ENCODE assay signal across 21 cellular contexts in the genomic region with DNA sequence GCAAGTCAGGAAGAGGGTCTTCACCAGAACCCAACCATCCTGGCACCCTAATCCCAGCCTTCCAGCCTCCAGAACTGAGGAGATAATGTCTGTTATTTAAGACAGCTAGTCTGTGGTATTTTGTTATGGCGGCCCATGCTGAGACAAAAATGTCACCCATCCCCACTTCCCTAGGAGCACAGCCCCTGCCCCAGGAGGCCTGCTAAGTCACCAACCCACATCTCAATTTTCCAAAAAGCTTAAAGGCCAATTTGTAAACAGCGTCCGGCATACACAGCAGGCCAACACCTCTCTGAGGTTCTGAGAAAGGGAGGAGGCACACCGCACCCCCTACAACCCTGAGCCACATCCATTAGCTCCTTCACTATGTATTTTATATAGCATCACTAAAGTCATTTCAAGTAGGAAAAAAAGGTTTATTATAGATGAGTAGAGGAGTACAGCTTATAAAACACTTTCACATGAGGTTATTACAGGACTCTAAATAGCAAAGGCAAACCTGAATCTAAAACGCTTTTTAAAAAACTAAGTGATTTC. TPM values are rescaled to one million over a fixed set of nuclear protein-coding genes. Genes with fewer than 3 reads are reported as not detected.
DNase-seq lines count a peak whose midpoint lies in the region; ATAC-seq, FAIRE-seq and TF ChIP-seq lines count a peak whose summit lies in the region.
"Had no signal": no experiment of that assay in that cellular context is flagged by ENCODE, and none has a peak within 500 bp of the region (broad histone marks: within the 10 kb centered on the region; RNA-seq: fewer than 3 reads in every experiment).

No MANE protein-coding gene starts in this region.

- H2AFZ ChIP-seq in H1 (ENCODE audit: low read length) (no peak overlapping the region), PC-3 (ENCODE audit: low read length) (no peak overlapping the region)

- no peaks in the 10 kb centered on the region for H3K23me2 ChIP-seq in H1 (ENCODE audit: low read depth, low read length)

- H3K9me3 Mint-ChIP-seq in CD4-positive, alpha-beta T cell: no peaks in the 10 kb centered on the region
- H3K9me3 Mint-ChIP-seq in nephron progenitor cell: no peaks in the 10 kb centered on the region
- H3K9me3 Mint-ChIP-seq in activated T-cell treated with anti-CD3 and anti-CD28 coated beads, Interleukin-2, amount 50 U/mL, for 4 hours: no peaks in the 10 kb centered on the region
- H3K9me3 Mint-ChIP-seq: IgD-negative memory B cell had no signal

- H3K79me2 ChIP-seq in H1 (ENCODE audit: control insufficient read depth in 1 of 2, insufficient read depth in 2 of 2, low read length in 2 of 2): peaks cover 12 to 96% of the 10 kb centered on the region in 2 experiments
- peaks cover 99% of the 10 kb centered on the region for H3K79me2 ChIP-seq in PC-3 (ENCODE audit: low read length)

- H3K4me2 ChIP-seq in H1 (ENCODE audit: insufficient read depth in 1 of 2, low read depth in 2 of 2, low read length in 2 of 2): no peak overlapping the region
- no peak overlapping the region for H3K4me2 ChIP-seq in PC-3 (ENCODE audit: low read length)
- H3K4me2 ChIP-seq: A549 had no signal

- no peak overlapping the region for H3K23ac ChIP-seq in H1 (ENCODE audit: insufficient read length)

- no peak overlapping the region for H3K9ac ChIP-seq in H1 (replicated peaks in 1 of 4; ENCODE audit: extremely low read depth in 1 of 4, low read depth in 3 of 4, low read length in 3 of 4)
- H3K9ac ChIP-seq in PC-3 (ENCODE audit: low read length): no peak overlapping the region
- H3K9ac ChIP-seq: BLaER1 treated with 17β-estradiol and CSF1 and Interleukin-3, amounts not matched to agents 10 nM and 100 nM had no signal

- no peak for FAIRE-seq in H1 (lab: Jason Lieb, UNC)
- FAIRE-seq: A549 had no signal

- H3K4me3 ChIP-seq in H1 (ENCODE audit: extremely low read depth in 1 of 4, insufficient read depth in 2 of 4, low read depth in 3 of 4, low read length in 4 of 4) (no peak overlapping the region), PC-3 (ENCODE audit: low read length) (no peak overlapping the region), BE2C (ENCODE audit: low read depth, low read length) (no peak overlapping the region)
- H3K4me3 ChIP-seq: A549; BLaER1 treated with 17β-estradiol and CSF1 and Interleukin-3, amounts not matched to agents 10 nM and 100 nM had no signal

- no peak overlapping the region for H4K91ac ChIP-seq in H1 (replicated peaks; ENCODE audit: insufficient read length, low read length)

- peaks cover 7 to 29% of the 10 kb centered on the region in 2 experiments for H4K20me1 ChIP-seq in H1 (replicated peaks in 1 of 2; ENCODE audit: control insufficient read depth in 1 of 2, insufficient read depth in 2 of 2, low read length in 2 of 2)
- peaks cover 17% of the 10 kb centered on the region for H4K20me1 ChIP-seq in PC-3 (ENCODE audit: low read length)

- H3K36me3 Mint-ChIP-seq in CD4-positive, alpha-beta T cell (ENCODE audit: low read depth): peaks cover 15% of the 10 kb centered on the region
- H3K36me3 Mint-ChIP-seq in nephron progenitor cell (ENCODE audit: low read depth): peaks cover 26% of the 10 kb centered on the region
- H3K36me3 Mint-ChIP-seq in activated T-cell treated with anti-CD3 and anti-CD28 coated beads, Interleukin-2, amount 50 U/mL, for 4 hours (ENCODE audit: insufficient read depth): peaks cover 13% of the 10 kb centered on the region

- no peak overlapping the region for H3K27ac ChIP-seq in CD4-positive, alpha-beta T cell (ENCODE audit: low read depth, low read length)
- H3K27ac ChIP-seq in VCaP: peak overlapping the region; percentile 28; the same call in 1 of the 2 replicates
- no peak overlapping the region for H3K27ac ChIP-seq in H1 (ENCODE audit: low read depth, low read length)
- no peak overlapping the region for H3K27ac ChIP-seq in PC-3 (ENCODE audit: low read length)
- H3K27ac ChIP-seq: A549; BLaER1 treated with 17β-estradiol and CSF1 and Interleukin-3, amounts not matched to agents 10 nM and 100 nM; HL-60 had no signal

- H3K56ac ChIP-seq in H1 (replicated peaks; ENCODE audit: insufficient read length, low read depth, low read length): no peak overlapping the region

- CTCF ChIA-PET in CD4-positive, alpha-beta T cell (lab: Charles Lee): interaction anchor here (2.4 kb wide), 1 partner anchor 59 kb away, joined by 7 read pairs; no protein-coding TSS in a partner anchor
- CTCF ChIA-PET in H1 (lab: Charles Lee; ENCODE audit: partially characterized antibody): interaction anchor here (0.5 to 2.4 kb wide), 8 partner anchors 9 to 1927 kb away, joined by 3 to 5 read pairs (median 3); no protein-coding TSS in a partner anchor
- CTCF ChIA-PET in PC-3 (lab: Charles Lee): no interaction called here

- peaks cover 81% of the 10 kb centered on the region for H3K4me1 Mint-ChIP-seq in CD4-positive, alpha-beta T cell (ENCODE audit: low read depth)
- H3K4me1 Mint-ChIP-seq in nephron progenitor cell: peaks cover 83% of the 10 kb centered on the region
- H3K4me1 Mint-ChIP-seq in activated T-cell treated with anti-CD3 and anti-CD28 coated beads, Interleukin-2, amount 50 U/mL, for 4 hours (ENCODE audit: low read depth): peaks cover 69% of the 10 kb centered on the region

- no peaks in the 10 kb centered on the region for H3K9me3 ChIP-seq in CD4-positive, alpha-beta T cell (ENCODE audit: control insufficient read depth, low read length)
- H3K9me3 ChIP-seq in H1 (ENCODE audit: insufficient read depth in 2 of 2, low read depth in 1 of 2, low read length in 1 of 2) (no peaks in the 10 kb centered on the region), PC-3 (ENCODE audit: low read length) (no peaks in the 10 kb centered on the region), BE2C (no peaks in the 10 kb centered on the region)
- H3K9me3 ChIP-seq: A549; BLaER1 treated with 17β-estradiol and CSF1 and Interleukin-3, amounts not matched to agents 10 nM and 100 nM had no signal

- no peak overlapping the region for H2BK120ac ChIP-seq in H1 (replicated peaks; ENCODE audit: low read depth, low read length)

- TF ChIP-seq CTCF in CD4-positive, alpha-beta T cell (IDR thresholded peaks at IDR 0.05): no peak
- TF ChIP-seq CTCF in VCaP (conservative IDR thresholded peaks at IDR 0.05): no peak
- TF ChIP-seq CTCF in H1 (IDR thresholded peaks at IDR 0.05; ENCODE audit: control extremely low read depth in 1 of 3, insufficient read depth in 1 of 3, low read depth in 1 of 3, low read length in 3 of 3): no peak
- TF ChIP-seq CTCF in nephron progenitor cell (IDR thresholded peaks at IDR 0.05): no peak
- TF ChIP-seq CTCF in PC-3 (conservative IDR thresholded peaks at IDR 0.05; ENCODE audit: low read depth, low read length): no peak
- TF ChIP-seq CTCF in BE2C (IDR thresholded peaks at IDR 0.05; ENCODE audit: low read depth, low read length): no peak

- no peak overlapping the region for H4K5ac ChIP-seq in H1 (ENCODE audit: insufficient read length, low read depth, low read length)

- no peak overlapping the region for H3K4ac ChIP-seq in H1 (replicated peaks; ENCODE audit: insufficient read length, low read depth, low read length)

- no peak overlapping the region for H3K4me3 Mint-ChIP-seq in CD4-positive, alpha-beta T cell
- H3K4me3 Mint-ChIP-seq in nephron progenitor cell: no peak overlapping the region
- no peak overlapping the region for H3K4me3 Mint-ChIP-seq in activated T-cell treated with anti-CD3 and anti-CD28 coated beads, Interleukin-2, amount 50 U/mL, for 4 hours
- H3K4me3 Mint-ChIP-seq: IgD-negative memory B cell had no signal

- 88% methylated on average over 5 of the region's 5 CpGs; no CpG with 5 or more reads in 1 of the 2 experiments for WGBS in H1 (ENCODE audit: extremely low coverage in 1 of 2, insufficient coverage in 1 of 2, insufficient read length in 1 of 2, insufficient replicate concordance in 2 of 2, low coverage in 1 of 2, low lambda C conversion rate in 2 of 2, missing lambda C conversion rate in 1 of 2), 2 experiments

- no peaks in the 10 kb centered on the region for H3F3A ChIP-seq in PC-3 (ENCODE audit: low read length, unreplicated experiment)

- no peak overlapping the region for H2AK5ac ChIP-seq in H1 (ENCODE audit: low read depth, low read length)

- H3K27ac Mint-ChIP-seq in CD4-positive, alpha-beta T cell: peak overlapping the region; percentile 58
- peak overlapping the region; percentile 85 for H3K27ac Mint-ChIP-seq in nephron progenitor cell

- no peak overlapping the region for H2BK5ac ChIP-seq in H1 (ENCODE audit: low read depth, low read length)

- H2BK12ac ChIP-seq in H1 (ENCODE audit: low read depth, low read length): 0 out of 2 replicates have a peak overlapping the region, but pooled peaks have one; percentile 12

- H2BK20ac ChIP-seq in H1 (ENCODE audit: low read length): no peak overlapping the region

- no peak for ATAC-seq in CD4-positive, alpha-beta T cell (ENCODE audit: poor library complexity)
- ATAC-seq in PC-3: no peak
- no peak for ATAC-seq in activated T-cell treated with anti-CD3 and anti-CD28 coated beads, Interleukin-2, amount 50 U/mL, for 4 hours

- H3K79me1 ChIP-seq in H1 (ENCODE audit: low read depth, low read length): peaks cover 13% of the 10 kb centered on the region

- H3K4me1 ChIP-seq in H1 (replicated peaks in 1 of 4; ENCODE audit: control insufficient read depth in 3 of 4, insufficient read depth in 4 of 4, low read length in 3 of 4): peaks cover 3 to 6% (median 4%) of the 10 kb centered on the region in 4 experiments; a peak in 6 of 7 replicates
- peaks cover 11% of the 10 kb centered on the region; the same call in 1 of the 2 replicates for H3K4me1 ChIP-seq in PC-3 (ENCODE audit: insufficient read depth, low read length)
- H3K4me1 ChIP-seq in BE2C: peaks cover 15% of the 10 kb centered on the region

- no peak for TF ChIP-seq EP300 in H1 (IDR thresholded peaks at IDR 0.05; ENCODE audit: borderline replicate concordance in 1 of 2, low read depth in 2 of 2, low read length in 2 of 2)

- no peaks in the 10 kb centered on the region for H3K9me2 ChIP-seq in PC-3 (replicated peaks; ENCODE audit: low read length)

- DNase-seq in CD4-positive, alpha-beta T cell: no peak
- DNase-seq in H1 (ENCODE audit: low read depth in 1 of 2, low spot score in 2 of 2) (no peak), nephron progenitor cell (no peak), midbrain (lab: John Stamatoyannopoulos, UW) (no peak), PC-3 (no peak), BE2C (no peak)
- DNase-seq in activated T-cell treated with anti-CD3 and anti-CD28 coated beads, Interleukin-2, amount 50 U/mL, for 4 hours: no peak
- DNase-seq: DMS79 treated with DMSO at 0.1 percent for 48 hours, H7, Karpas-422, NCI-H1436 treated with DMSO at 0.1 percent for 48 hours, NCI-H345, NCI-H524 treated with DMSO at 0.1 percent for 48 hours, RPMI8226, SIG-M5 had no signal

- no peak for TF ChIP-seq POLR2A in H1 (IDR thresholded peaks at IDR 0.05; ENCODE audit: control extremely low read depth in 1 of 2, low read depth in 2 of 2, low read length in 2 of 2)

- H2BK15ac ChIP-seq in H1 (ENCODE audit: low read length): no peak overlapping the region

- no peak overlapping the region for H3K14ac ChIP-seq in H1 (ENCODE audit: insufficient read length)

- H3K27me3 Mint-ChIP-seq in CD4-positive, alpha-beta T cell: no peaks in the 10 kb centered on the region
- H3K27me3 Mint-ChIP-seq in nephron progenitor cell (ENCODE audit: low read depth, poor library complexity): no peaks in the 10 kb centered on the region
- no peaks in the 10 kb centered on the region for H3K27me3 Mint-ChIP-seq in activated T-cell treated with anti-CD3 and anti-CD28 coated beads, Interleukin-2, amount 50 U/mL, for 4 hours (ENCODE audit: low read depth)
- H3K27me3 Mint-ChIP-seq: IgD-negative memory B cell had no signal

- BruUV-seq in PC-3 (replicated peaks; lab: Mats Ljungman, UMichigan): no TSS peak

- intact Hi-C loops in CD4-positive, alpha-beta T cell (cut with DNase I, micrococcal nuclease): no loop called here
- intact Hi-C loops in PC-3 (cut with micrococcal nuclease): no loop called here

- no peak for TF ChIP-seq RAD21 in H1 (IDR thresholded peaks at IDR 0.05 in 1 of 2, conservative IDR thresholded peaks at IDR 0.05 in 1 of 2; ENCODE audit: low read depth in 2 of 2, low read length in 2 of 2)

- H3K27me3 ChIP-seq in CD4-positive, alpha-beta T cell (ENCODE audit: control insufficient read depth, insufficient read depth, low read length): no peaks in the 10 kb centered on the region
- H3K27me3 ChIP-seq in H1 (replicated peaks in 1 of 4; ENCODE audit: control insufficient read depth in 3 of 4, extremely low read depth in 1 of 4, insufficient read depth in 3 of 4, low read length in 3 of 4) (no peaks in the 10 kb centered on the region), PC-3 (ENCODE audit: low read length) (no peaks in the 10 kb centered on the region), BE2C (no peaks in the 10 kb centered on the region)
- H3K27me3 ChIP-seq: BLaER1 treated with 17β-estradiol and CSF1 and Interleukin-3, amounts not matched to agents 10 nM and 100 nM had no signal

- H3K36me3 ChIP-seq in H1 (ENCODE audit: control insufficient read depth in 2 of 4, insufficient read depth in 4 of 4, low read length in 3 of 4) (no peaks in the 10 kb centered on the region), PC-3 (ENCODE audit: low read depth, low read length) (no peaks in the 10 kb centered on the region), BE2C (no peaks in the 10 kb centered on the region; the same call in 1 of the 2 replicates)

- POLR2A ChIA-PET in CD4-positive, alpha-beta T cell (lab: Charles Lee): interaction anchor here (2.3 kb wide), 1 partner anchor 24 kb away, joined by 9 read pairs; a partner anchor contains a TSS
- POLR2A ChIA-PET in H1 (lab: Charles Lee; ENCODE audit: partially characterized antibody) (interaction anchor here (0.9 to 3.7 kb wide), 4 partner anchors 13 to 37 kb away, joined by 3 to 21 read pairs (median 6); a partner anchor contains a TSS), PC-3 (lab: Charles Lee; ENCODE audit: unreplicated experiment) (no interaction called here)

- H4K8ac ChIP-seq in H1 (ENCODE audit: extremely low read depth, insufficient read depth, low read length): no peak overlapping the region

- H3K18ac ChIP-seq in H1 (ENCODE audit: extremely low read depth, low read length): no peak overlapping the region

RNA-seq across cellular contexts. Expression of a gene that starts 6.9 kb away (rescaled TPM):
- total RNA-seq in CD4-positive, alpha-beta T cell: 10 to 100 TPM; 34.3 to 37.8 TPM
- total RNA-seq in H1 (2021; fragmentation: NEBNext Ultra II Directional; extraction: Animal tissue kit (Norgen Biotek cat#: 25700)): 52.8 and 56.6 TPM in 2 replicates
- polyA plus RNA-seq in H1 (2011; rRNA removed): 21.1 and 22.9 TPM in 2 replicates
- polyA plus RNA-seq in H1 (2011; cell fraction: cytosol; rRNA removed): 25.1 TPM
- 12.3 TPM for polyA plus RNA-seq in H1 (2011; cell fraction: nucleus; rRNA removed)
- polyA plus RNA-seq in H1 (2012, experiment 1 of 2): 18.4 to 30.7 TPM (median 23.8 TPM) in 4 replicates
- polyA plus RNA-seq in H1 (2012, experiment 2 of 2): 9.8 TPM
- polyA plus RNA-seq in H1 (2013, experiment 1 of 2): 31.1 TPM
- 37.3 TPM for polyA plus RNA-seq in H1 (2013, experiment 2 of 2)
- polyA minus RNA-seq in H1 (2011; rRNA and poly(A)+ RNA removed): 45.5 and 49.2 TPM in 2 replicates
- 22.3 TPM for polyA minus RNA-seq in H1 (2011; cell fraction: cytosol; rRNA and poly(A)+ RNA removed)
- 27.2 TPM for polyA minus RNA-seq in H1 (2011; cell fraction: nucleus; rRNA and poly(A)+ RNA removed)
- total RNA-seq in PC-3 (2014; rRNA removed): 10.1 and 18.6 TPM in 2 replicates
- 10 to 100 TPM; 45.3 to 49.1 (median 45.9) TPM for total RNA-seq in activated T-cell treated with anti-CD3 and anti-CD28 coated beads, Interleukin-2, amount 50 U/mL, for 4 hours
- 8.1 TPM for polyA plus RNA-seq in BE2C (2012; ENCODE audit: insufficient read depth, insufficient read length, low read depth)

RNA-seq across cellular contexts. Expression of a gene that starts 24.2 kb away (rescaled TPM):
- total RNA-seq in CD4-positive, alpha-beta T cell: 10 to 100 TPM; 23.0 to 25.5 TPM
- total RNA-seq in H1 (2021; fragmentation: NEBNext Ultra II Directional; extraction: Animal tissue kit (Norgen Biotek cat#: 25700)): 76.9 and 77.3 TPM in 2 replicates
- polyA plus RNA-seq in H1 (2011; rRNA removed): 22.5 and 25.5 TPM in 2 replicates
- 75.0 TPM for polyA plus RNA-seq in H1 (2011; cell fraction: cytosol; rRNA removed)
- polyA plus RNA-seq in H1 (2011; cell fraction: nucleus; rRNA removed): 10.9 TPM
- 79.8 to 101 TPM (median 87.5 TPM) in 4 replicates for polyA plus RNA-seq in H1 (2012, experiment 1 of 2)
- polyA plus RNA-seq in H1 (2012, experiment 2 of 2): 16.6 TPM
- 108 TPM for polyA plus RNA-seq in H1 (2013, experiment 1 of 2)
- 114 TPM for polyA plus RNA-seq in H1 (2013, experiment 2 of 2)
- polyA minus RNA-seq in H1 (2011; rRNA and poly(A)+ RNA removed): 15.2 and 27.2 TPM in 2 replicates
- 17.5 TPM for polyA minus RNA-seq in H1 (2011; cell fraction: cytosol; rRNA and poly(A)+ RNA removed)
- polyA minus RNA-seq in H1 (2011; cell fraction: nucleus; rRNA and poly(A)+ RNA removed): 39.8 TPM
- total RNA-seq in PC-3 (2014; rRNA removed): 27.3 and 32.1 TPM in 2 replicates
- 10 to 100 TPM; 28.3 to 33.2 (median 28.6) TPM for total RNA-seq in activated T-cell treated with anti-CD3 and anti-CD28 coated beads, Interleukin-2, amount 50 U/mL, for 4 hours
- polyA plus RNA-seq in BE2C (2012; ENCODE audit: insufficient read depth, insufficient read length, low read depth): 107 TPM

RNA-seq across cellular contexts. Expression of a gene that starts 37.7 kb away (rescaled TPM):
- not detected for total RNA-seq in CD4-positive, alpha-beta T cell
- total RNA-seq in H1 (2021; fragmentation: NEBNext Ultra II Directional; extraction: Animal tissue kit (Norgen Biotek cat#: 25700)): 25.4 and 26.4 TPM in 2 replicates
- polyA plus RNA-seq in H1 (2011; rRNA removed): 18.2 and 26.5 TPM in 2 replicates
- 15.2 TPM for polyA plus RNA-seq in H1 (2011; cell fraction: cytosol; rRNA removed)
- 27.0 TPM for polyA plus RNA-seq in H1 (2011; cell fraction: nucleus; rRNA removed)
- polyA plus RNA-seq in H1 (2012, experiment 1 of 2): 11.5 to 16.3 TPM (median 14.7 TPM) in 4 replicates
- 14.3 TPM for polyA plus RNA-seq in H1 (2012, experiment 2 of 2)
- polyA plus RNA-seq in H1 (2013, experiment 1 of 2): 14.9 TPM
- 15.6 TPM for polyA plus RNA-seq in H1 (2013, experiment 2 of 2)
- polyA minus RNA-seq in H1 (2011; rRNA and poly(A)+ RNA removed): 20.6 and 25.1 TPM in 2 replicates
- polyA minus RNA-seq in H1 (2011; cell fraction: cytosol; rRNA and poly(A)+ RNA removed): 20.6 TPM
- 18.2 TPM for polyA minus RNA-seq in H1 (2011; cell fraction: nucleus; rRNA and poly(A)+ RNA removed)
- total RNA-seq in PC-3 (2014; rRNA removed): 0.35 and 0.91 TPM in 2 replicates
- not detected for total RNA-seq in activated T-cell treated with anti-CD3 and anti-CD28 coated beads, Interleukin-2, amount 50 U/mL, for 4 hours
- 0.17 TPM for polyA plus RNA-seq in BE2C (2012; ENCODE audit: insufficient read depth, insufficient read length, low read depth)
- total RNA-seq: HT1080 had no signal

Comparison
In these comparisons a context has a peak if more than half of its experiments do, and no peak if none do; other contexts are left out.
1. RNA of a gene that starts 37.7 kb away (total RNA-seq): 25.4 to 26.4 TPM in H1; 0.35 to 0.91 TPM in PC-3, not detected in CD4-positive, alpha-beta T cell and not detected in activated T-cell treated with anti-CD3 and anti-CD28 coated beads, Interleukin-2, amount 50 U/mL, for 4 hours; every median in the first group is over 10 times any median in the second.